Comparison of ENCODE assay signal across 30 cellular contexts in the genomic region with DNA sequence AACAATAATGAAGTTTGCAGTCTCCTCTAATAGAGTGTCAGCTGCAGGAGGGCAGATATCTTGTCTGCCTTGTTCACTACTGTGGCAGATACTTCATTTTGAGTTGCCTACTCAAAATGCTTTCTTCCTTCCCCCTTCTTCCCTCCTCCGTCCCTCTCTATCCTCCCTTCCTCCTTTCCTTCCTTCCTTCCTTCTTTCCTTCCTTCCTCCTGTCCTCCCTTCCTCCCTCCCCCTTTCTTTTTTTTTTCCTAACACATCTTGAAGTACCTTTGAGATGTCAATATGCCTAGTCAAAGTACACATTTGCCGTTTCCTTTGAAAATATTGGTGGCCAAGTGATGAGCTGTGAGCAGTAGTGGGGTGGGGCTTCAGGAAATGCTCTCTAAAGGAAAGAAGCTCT.
"Had no signal": no experiment of that assay in that cellular context is flagged by ENCODE, and none has a peak within 500 bp of the region (broad histone marks: within the 10 kb centered on the region; RNA-seq: fewer than 3 reads in every experiment).

No MANE protein-coding gene starts in this region.

- H3K9me3 ChIP-seq: neutrophil, ovary, psoas muscle, stomach, thoracic aorta, thyroid gland, tibial nerve, upper lobe of left lung, vagina had no signal

- H3K9ac ChIP-seq: parathyroid adenoma had no signal

- H3K27me3 ChIP-seq: neutrophil, ovary, stomach, thyroid gland, tibial nerve, upper lobe of left lung, vagina had no signal

- H3K36me3 ChIP-seq: neutrophil, ovary, stomach, thoracic aorta, thyroid gland, tibial nerve, upper lobe of left lung, vagina had no signal

- H3K4me1 ChIP-seq: tibial nerve, vagina had no signal

- H3K79me2 ChIP-seq: parathyroid adenoma had no signal

- H3K9me3 Mint-ChIP-seq: naive thymus-derived CD8-positive, alpha-beta T cell; natural killer cell treated with Interleukin-12 subunit alpha and Interleukin-12 subunit beta and Interleukin-15 and Interleukin-18, amount 100 ng/mL, for 72 hours; nephron progenitor cell; neural crest cell; stimulated activated effector memory CD8-positive, alpha-beta T cell treated with anti-CD3 and anti-CD28 coated beads, Interleukin-12 subunit alpha, Interleukin-12 subunit beta, amount 100 ng/mL, for 72 hours; stimulated activated naive B cell treated with anti-CD40 and anti-IgM and Interleukin-4, amounts not matched to agents 10 μg/mL and 1 μg/mL and 100 μg/mL, for 72 hours; stimulated activated naive CD8-positive, alpha-beta T cell treated with anti-CD3 and anti-CD28 coated beads, Interleukin-15, Interleukin-2, amounts not matched to agents 100 ng/mL and 50 ng/mL, for 24 hours had no signal

- H3K36me3 Mint-ChIP-seq: naive thymus-derived CD8-positive, alpha-beta T cell; natural killer cell treated with Interleukin-12 subunit alpha and Interleukin-12 subunit beta and Interleukin-15 and Interleukin-18, amount 100 ng/mL, for 72 hours; stimulated activated effector memory CD8-positive, alpha-beta T cell treated with anti-CD3 and anti-CD28 coated beads, Interleukin-12 subunit alpha, Interleukin-12 subunit beta, amount 100 ng/mL, for 72 hours; stimulated activated naive B cell treated with anti-CD40 and anti-IgM and Interleukin-4, amounts not matched to agents 10 μg/mL and 1 μg/mL and 100 μg/mL, for 72 hours had no signal

- FAIRE-seq: urothelium cell line had no signal

- H2AFZ ChIP-seq: parathyroid adenoma had no signal

- H3K4me3 ChIP-seq: ovary, psoas muscle, skin epidermis, stomach, thoracic aorta, thyroid gland, tibial nerve, upper lobe of left lung, vagina had no signal

- H3K4me1 Mint-ChIP-seq: nephron progenitor cell had no signal

- ATAC-seq: naive thymus-derived CD8-positive, alpha-beta T cell; natural killer cell treated with Interleukin-12 subunit alpha and Interleukin-12 subunit beta and Interleukin-15 and Interleukin-18, amount 100 ng/mL, for 72 hours; psoas muscle; right cardiac atrium; sciatic nerve; stimulated activated effector memory CD8-positive, alpha-beta T cell treated with anti-CD3 and anti-CD28 coated beads, Interleukin-12 subunit alpha, Interleukin-12 subunit beta, amount 100 ng/mL, for 72 hours; stimulated activated naive B cell treated with anti-CD40 and anti-IgM and Interleukin-4, amounts not matched to agents 10 μg/mL and 1 μg/mL and 100 μg/mL, for 72 hours had no signal

- H3K27ac Mint-ChIP-seq: natural killer cell treated with Interleukin-12 subunit alpha and Interleukin-12 subunit beta and Interleukin-15 and Interleukin-18, amount 100 ng/mL, for 72 hours; nephron progenitor cell; progenitor cell of endocrine pancreas; stimulated activated effector memory CD8-positive, alpha-beta T cell treated with anti-CD3 and anti-CD28 coated beads, Interleukin-12 subunit alpha, Interleukin-12 subunit beta, amount 100 ng/mL, for 72 hours; stimulated activated naive B cell treated with anti-CD40 and anti-IgM and Interleukin-4, amounts not matched to agents 10 μg/mL and 1 μg/mL and 100 μg/mL, for 72 hours; stimulated activated naive CD8-positive, alpha-beta T cell treated with anti-CD3 and anti-CD28 coated beads, Interleukin-15, Interleukin-2, amounts not matched to agents 100 ng/mL and 50 ng/mL, for 24 hours had no signal

- H3K4me3 Mint-ChIP-seq: naive thymus-derived CD8-positive, alpha-beta T cell; natural killer cell treated with Interleukin-12 subunit alpha and Interleukin-12 subunit beta and Interleukin-15 and Interleukin-18, amount 100 ng/mL, for 72 hours; nephron progenitor cell; neural crest cell; stimulated activated effector memory CD8-positive, alpha-beta T cell treated with anti-CD3 and anti-CD28 coated beads, Interleukin-12 subunit alpha, Interleukin-12 subunit beta, amount 100 ng/mL, for 72 hours; stimulated activated naive B cell treated with anti-CD40 and anti-IgM and Interleukin-4, amounts not matched to agents 10 μg/mL and 1 μg/mL and 100 μg/mL, for 72 hours; stimulated activated naive CD8-positive, alpha-beta T cell treated with anti-CD3 and anti-CD28 coated beads, Interleukin-15, Interleukin-2, amounts not matched to agents 100 ng/mL and 50 ng/mL, for 24 hours had no signal

- H3K27ac ChIP-seq: neutrophil, ovary, parathyroid adenoma, psoas muscle, skin epidermis, stomach, thoracic aorta, thyroid gland, tibial nerve, upper lobe of left lung, vagina had no signal

- DNase-seq: naive thymus-derived CD8-positive, alpha-beta T cell; nephron progenitor cell; nucleus accumbens; ovary; posterior cingulate gyrus; psoas muscle; right cardiac atrium; stimulated activated CD4-positive, alpha-beta T cell treated with anti-CD3 and anti-CD28 coated beads, Interleukin-15, amount 100 ng/mL, for 24 hours; stimulated activated CD4-positive, alpha-beta T cell treated with anti-CD3 and anti-CD28 coated beads, Interleukin-2, amount 100 ng/mL, for 24 hours; stimulated activated CD4-positive, alpha-beta T cell treated with anti-CD3 and anti-CD28 coated beads, Interleukin-2, amount 100 ng/mL, for 48 hours; stimulated activated CD4-positive, alpha-beta T cell treated with anti-CD3 and anti-CD28 coated beads, Interleukin-4, amount 100 ng/mL, for 24 hours; stimulated activated naive B cell treated with anti-CD40 and anti-IgM and Interleukin-4, amounts not matched to agents 10 μg/mL and 1 μg/mL and 100 μg/mL, for 72 hours; stimulated activated naive CD4-positive, alpha-beta T cell treated with Interleukin-2 at 50 U/mL for 16 hours; stomach; thyroid gland; trophoblast cell; upper lobe of left lung had no signal
